In genomic region chr19:21612403-21612872, GRCh38 we compare ENCODE assay signal across 1 cellular context.
TF ChIP-seq lines count a peak whose summit lies in the region.

No MANE protein-coding gene starts in this region.

TF ChIP-seq in K562, 482 proteins besides CTCF, POLR2A, EP300 and RAD21 (continued from another document):
- no peak for TF ChIP-seq FOXJ2 (tag; IDR thresholded peaks at IDR 0.05)
- no peak for TF ChIP-seq EWSR1 (IDR thresholded peaks at IDR 0.05; ENCODE audit: borderline replicate concordance, low read depth, partially characterized antibody)
- TF ChIP-seq GATAD2B (IDR thresholded peaks at IDR 0.05; ENCODE audit: borderline replicate concordance), result no peak
- no peak for TF ChIP-seq CEBPG (CRISPR knock-in tag; IDR thresholded peaks at IDR 0.05)
- TF ChIP-seq CEBPG (tag; conservative IDR thresholded peaks at IDR 0.05 in 1 of 2, IDR thresholded peaks at IDR 0.05 in 1 of 2), result peak in 1 of 2 experiments; percentile 57; a peak in 2 of 4 replicates
- peak; percentile 83 for TF ChIP-seq ZNF644 (tag; IDR thresholded peaks at IDR 0.05; ENCODE audit: low read depth)
- TF ChIP-seq VEZF1 (CRISPR knock-in tag; IDR thresholded peaks at IDR 0.05), result peak; percentile 30; the same call in 1 of the 2 replicates
- TF ChIP-seq SMAD3 (CRISPR knock-in tag; conservative IDR thresholded peaks at IDR 0.05), result 0 out of 2 replicates have a peak, but pooled peaks have one; percentile 64
- no peak for TF ChIP-seq ZNF551 (CRISPR knock-in tag; IDR thresholded peaks at IDR 0.05)
- no peak for TF ChIP-seq MGA (IDR thresholded peaks at IDR 0.05)
- no peak for TF ChIP-seq CBX5 (IDR thresholded peaks at IDR 0.05; ENCODE audit: borderline replicate concordance, low read depth)
- peak in 1 of 3 experiments; percentile 72; a peak in 2 of 6 replicates for TF ChIP-seq ZBTB11 (CRISPR knock-in tag; IDR thresholded peaks at IDR 0.05)
- no peak for TF ChIP-seq ZNF274 (IDR thresholded peaks at IDR 0.05; ENCODE audit: borderline replicate concordance, low read depth, low read length)
- no peak for TF ChIP-seq CBX3 (IDR thresholded peaks at IDR 0.05; ENCODE audit: borderline replicate concordance in 1 of 2, low read length in 2 of 2)
- TF ChIP-seq SP2 (IDR thresholded peaks at IDR 0.05; ENCODE audit: extremely low read depth, low read depth, low read length, poor library complexity, severe bottlenecking), result no peak
- peak; percentile 16; the same call in 1 of the 2 replicates for TF ChIP-seq ZNF395 (CRISPR knock-in tag; IDR thresholded peaks at IDR 0.05)
- 0 out of 2 replicates have a peak, but pooled peaks have one; percentile 48 for TF ChIP-seq STAT5A (IDR thresholded peaks at IDR 0.05; ENCODE audit: borderline replicate concordance, low read length)
- 0 out of 2 replicates have a peak, but pooled peaks have one; percentile 18 for TF ChIP-seq ZNF589 (CRISPR knock-in tag; IDR thresholded peaks at IDR 0.05; ENCODE audit: low read depth)
- peak; percentile 23; the same call in 1 of the 2 replicates for TF ChIP-seq RNF2 (IDR thresholded peaks at IDR 0.05)
- no peak for TF ChIP-seq DNMT1 (IDR thresholded peaks at IDR 0.05)
- peak; percentile 26; the same call in 1 of the 2 replicates for TF ChIP-seq CXXC5 (CRISPR knock-in tag; IDR thresholded peaks at IDR 0.05)
- peak; percentile 50; the same call in 1 of the 2 replicates for TF ChIP-seq TCF3 (CRISPR knock-in tag; IDR thresholded peaks at IDR 0.05)
- no peak for TF ChIP-seq PRMT5 (CRISPR knock-in tag; IDR thresholded peaks at IDR 0.05)
- peak; percentile 36; the same call in 1 of the 2 replicates for TF ChIP-seq DMBX1 (CRISPR knock-in tag; IDR thresholded peaks at IDR 0.05; ENCODE audit: borderline replicate concordance)
- TF ChIP-seq ZFP36 (IDR thresholded peaks at IDR 0.05; ENCODE audit: low read depth, low read length, partially characterized antibody), result peak; percentile 28
- 0 out of 2 replicates have a peak, but pooled peaks have one; percentile 56 for TF ChIP-seq ZNF175 (CRISPR knock-in tag; IDR thresholded peaks at IDR 0.05; ENCODE audit: low read depth)
- TF ChIP-seq TEAD4 (IDR thresholded peaks at IDR 0.05; ENCODE audit: low read length), result 0 out of 2 replicates have a peak, but pooled peaks have one; percentile 37
- no peak for TF ChIP-seq TEAD4 (CRISPR knock-in tag; IDR thresholded peaks at IDR 0.05; ENCODE audit: borderline replicate concordance)
- peak; percentile 87 for TF ChIP-seq ATF7 (IDR thresholded peaks at IDR 0.05)
- 0 out of 2 replicates have a peak, but pooled peaks have one; percentile 24 for TF ChIP-seq MECOM (CRISPR knock-in tag; IDR thresholded peaks at IDR 0.05)
- TF ChIP-seq ATF3 (IDR thresholded peaks at IDR 0.05), result peak; percentile 73; the same call in 1 of the 2 replicates
- TF ChIP-seq ATF3 (CRISPR knock-in tag; conservative IDR thresholded peaks at IDR 0.05), result no peak
- no peak for TF ChIP-seq ATF1 (CRISPR knock-in tag; IDR thresholded peaks at IDR 0.05)
- TF ChIP-seq ATF1 (tag; IDR thresholded peaks at IDR 0.05), result peak; percentile 35; the same call in 1 of the 2 replicates
- no peak for TF ChIP-seq NR2C2 (CRISPR knock-in tag; IDR thresholded peaks at IDR 0.05)
- TF ChIP-seq NR2C2 (tag; IDR thresholded peaks at IDR 0.05), result peak; percentile 28; the same call in 1 of the 2 replicates
TF ChIP-seq in K562: peak in this region for 28.
